Comparison of ENCODE assay signal across 1 cellular context in the genomic region with DNA sequence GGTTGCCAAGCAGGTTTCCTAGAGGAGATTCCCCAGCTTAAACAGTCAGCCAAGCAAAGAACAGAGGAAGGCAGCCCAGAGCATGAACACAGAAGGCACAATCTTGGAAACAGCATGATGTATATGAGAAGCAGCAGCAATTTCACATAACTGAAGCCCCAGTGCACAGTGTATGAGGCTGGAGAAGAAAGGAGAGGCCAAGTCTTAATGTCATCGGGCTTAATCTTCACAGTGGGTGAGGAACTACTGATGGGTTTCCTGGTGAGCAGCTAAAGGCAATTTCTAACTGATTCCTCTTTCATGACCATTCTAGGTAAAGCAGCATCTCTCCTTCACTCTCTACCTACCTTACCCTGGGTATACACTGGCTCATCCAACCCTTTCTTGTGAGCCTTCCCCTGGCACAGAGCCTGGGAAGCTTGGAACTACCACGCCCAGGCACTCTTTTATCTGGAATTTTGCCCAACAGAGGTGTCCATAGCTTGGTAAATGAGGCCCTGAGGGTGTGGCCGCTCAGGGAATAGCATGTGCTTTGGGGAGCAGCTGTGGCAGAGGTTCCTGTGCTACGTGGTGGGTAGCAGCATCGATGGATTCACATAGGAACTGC.
TF ChIP-seq lines count a peak whose summit lies in the region.

No MANE protein-coding gene starts in this region.

TF ChIP-seq in HepG2, 621 proteins besides CTCF, POLR2A, EP300 and RAD21:
- TF ChIP-seq, protein P1, sequence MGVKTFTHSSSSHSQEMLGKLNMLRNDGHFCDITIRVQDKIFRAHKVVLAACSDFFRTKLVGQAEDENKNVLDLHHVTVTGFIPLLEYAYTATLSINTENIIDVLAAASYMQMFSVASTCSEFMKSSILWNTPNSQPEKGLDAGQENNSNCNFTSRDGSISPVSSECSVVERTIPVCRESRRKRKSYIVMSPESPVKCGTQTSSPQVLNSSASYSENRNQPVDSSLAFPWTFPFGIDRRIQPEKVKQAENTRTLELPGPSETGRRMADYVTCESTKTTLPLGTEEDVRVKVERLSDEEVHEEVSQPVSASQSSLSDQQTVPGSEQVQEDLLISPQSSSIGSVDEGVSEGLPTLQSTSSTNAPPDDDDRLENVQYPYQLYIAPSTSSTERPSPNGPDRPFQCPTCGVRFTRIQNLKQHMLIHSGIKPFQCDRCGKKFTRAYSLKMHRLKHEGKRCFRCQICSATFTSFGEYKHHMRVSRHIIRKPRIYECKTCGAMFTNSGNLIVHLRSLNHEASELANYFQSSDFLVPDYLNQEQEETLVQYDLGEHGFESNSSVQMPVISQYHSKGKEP (CRISPR knock-in tag; IDR thresholded peaks at IDR 0.05), result no peak
- no peak for TF ChIP-seq BORCS8-MEF2B (CRISPR knock-in tag; IDR thresholded peaks at IDR 0.05)
- TF ChIP-seq, protein P2, sequence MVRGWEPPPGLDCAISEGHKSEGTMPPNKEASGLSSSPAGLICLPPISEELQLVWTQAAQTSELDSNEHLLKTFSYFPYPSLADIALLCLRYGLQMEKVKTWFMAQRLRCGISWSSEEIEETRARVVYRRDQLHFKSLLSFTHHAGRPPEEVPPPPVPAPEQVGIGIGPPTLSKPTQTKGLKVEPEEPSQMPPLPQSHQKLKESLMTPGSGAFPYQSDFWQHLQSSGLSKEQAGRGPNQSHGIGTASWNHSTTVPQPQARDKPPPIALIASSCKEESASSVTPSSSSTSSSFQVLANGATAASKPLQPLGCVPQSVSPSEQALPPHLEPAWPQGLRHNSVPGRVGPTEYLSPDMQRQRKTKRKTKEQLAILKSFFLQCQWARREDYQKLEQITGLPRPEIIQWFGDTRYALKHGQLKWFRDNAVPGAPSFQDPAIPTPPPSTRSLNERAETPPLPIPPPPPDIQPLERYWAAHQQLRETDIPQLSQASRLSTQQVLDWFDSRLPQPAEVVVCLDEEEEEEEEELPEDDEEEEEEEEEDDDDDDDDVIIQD (CRISPR knock-in tag; IDR thresholded peaks at IDR 0.05; ENCODE audit: low read depth), result no peak
- TF ChIP-seq ZNF496 (CRISPR knock-in tag; IDR thresholded peaks at IDR 0.05; ENCODE audit: insufficient replicate concordance), result no peak
- TF ChIP-seq MXI1 (IDR thresholded peaks at IDR 0.05; ENCODE audit: borderline replicate concordance, low read depth, low read length), result no peak
- no peak for TF ChIP-seq ZFAT (CRISPR knock-in tag; conservative IDR thresholded peaks at IDR 0.05)
- no peak for TF ChIP-seq RFX3 (CRISPR knock-in tag; IDR thresholded peaks at IDR 0.05)
- TF ChIP-seq SP140L (CRISPR knock-in tag; IDR thresholded peaks at IDR 0.05; ENCODE audit: borderline replicate concordance), result no peak
- TF ChIP-seq ZFP90 (CRISPR knock-in tag; IDR thresholded peaks at IDR 0.05; ENCODE audit: borderline replicate concordance), result no peak
